ENCODE assay signal across 12 cellular contexts in genomic region chr12:24499151-24500146, GRCh38.
DNase-seq lines count a peak whose midpoint lies in the region; TF ChIP-seq lines count a peak whose summit lies in the region.
"Had no signal": no experiment of that assay in that cellular context is flagged by ENCODE, and none has a peak within 500 bp of the region (broad histone marks: within the 10 kb centered on the region; RNA-seq: fewer than 3 reads in every experiment).

No MANE protein-coding gene starts in this region.

- H3K4me3 Mint-ChIP-seq in neural crest cell = peak overlapping the region; percentile 83
- H3K4me3 Mint-ChIP-seq: B cell, WTC11 had no signal

- H3K36me3 ChIP-seq in SJSA1 = no peaks in the 10 kb centered on the region

- DNase-seq in AG09309 (ENCODE audit: low read depth) (peak; percentile 4), SJSA1 (ENCODE audit: low read depth in 1 of 2, low spot score in 2 of 2) (peak in 1 of 2 experiments; percentile 84), fibroblast of pulmonary artery (ENCODE audit: low read depth) (peak; percentile 62), neural crest cell (ENCODE audit: low read depth, low spot score) (no peak), globus pallidus (ENCODE audit: low spot score) (no peak), hypothalamus (lab: John Stamatoyannopoulos, UW) (no peak), middle frontal gyrus (ENCODE audit: extremely low spot score, low spot score) (no peak)
- no peak for DNase-seq in stimulated activated CD8-positive, alpha-beta memory T cell treated with anti-CD3 and anti-CD28 coated beads, Interleukin-4, amount 100 ng/mL, for 48 hours
- DNase-seq: effector CD4-positive, alpha-beta T cell; NCI-H2029 had no signal

- peaks cover 10% of the 10 kb centered on the region for H3K36me3 Mint-ChIP-seq in neural crest cell (ENCODE audit: low read depth)
- H3K36me3 Mint-ChIP-seq: WTC11 had no signal

- TF ChIP-seq CTCF in AG09309 (IDR thresholded peaks at IDR 0.05; ENCODE audit: control insufficient read depth, insufficient read depth, low read depth, low read length, missing control alignments) (no peak), fibroblast of pulmonary artery (IDR thresholded peaks at IDR 0.05; ENCODE audit: low read length, missing control alignments) (no peak), neural crest cell (conservative IDR thresholded peaks at IDR 0.05) (no peak)

- H3K4me1 ChIP-seq in SJSA1 (replicated peaks) = peaks cover 45% of the 10 kb centered on the region

- no peaks in the 10 kb centered on the region for H3K27me3 Mint-ChIP-seq in neural crest cell (ENCODE audit: low read depth)
- H3K27me3 Mint-ChIP-seq: B cell had no signal

- peaks cover 13% of the 10 kb centered on the region for H3K9me3 Mint-ChIP-seq in neural crest cell

- no peaks in the 10 kb centered on the region for H3K9me3 ChIP-seq in SJSA1 (replicated peaks)

- no peak overlapping the region for H3K4me3 ChIP-seq in AG09309 (ENCODE audit: control insufficient read depth, low read depth, low read length)
- no peak overlapping the region for H3K4me3 ChIP-seq in SJSA1
- no peak overlapping the region for H3K4me3 ChIP-seq in fibroblast of pulmonary artery (replicated peaks; ENCODE audit: low read depth, low read length)

- H3K27ac Mint-ChIP-seq in neural crest cell (ENCODE audit: unreplicated experiment) = peak overlapping the region; percentile 53
- H3K27ac Mint-ChIP-seq: B cell, WTC11 had no signal

- H3K27ac ChIP-seq in SJSA1 = peak overlapping the region; percentile 82

- H3K4me1 Mint-ChIP-seq in neural crest cell = peaks cover 66% of the 10 kb centered on the region
- H3K4me1 Mint-ChIP-seq: B cell had no signal

- no peaks in the 10 kb centered on the region for H3K27me3 ChIP-seq in SJSA1 (replicated peaks)

Comparison
In these comparisons a context has a peak if more than half of its experiments do, and no peak if none do; other contexts are left out.
1. DNase-seq: peak in AG09309 (single experiment) and fibroblast of pulmonary artery (single experiment); none in neural crest cell (single experiment), globus pallidus (single experiment), hypothalamus (0 of 51), stimulated activated CD8-positive, alpha-beta memory T cell treated with anti-CD3 and anti-CD28 coated beads, Interleukin-4, amount 100 ng/mL, for 48 hours (single experiment) and middle frontal gyrus (single experiment).